16 cellular contexts compared by ENCODE assay signal in the genomic region with DNA sequence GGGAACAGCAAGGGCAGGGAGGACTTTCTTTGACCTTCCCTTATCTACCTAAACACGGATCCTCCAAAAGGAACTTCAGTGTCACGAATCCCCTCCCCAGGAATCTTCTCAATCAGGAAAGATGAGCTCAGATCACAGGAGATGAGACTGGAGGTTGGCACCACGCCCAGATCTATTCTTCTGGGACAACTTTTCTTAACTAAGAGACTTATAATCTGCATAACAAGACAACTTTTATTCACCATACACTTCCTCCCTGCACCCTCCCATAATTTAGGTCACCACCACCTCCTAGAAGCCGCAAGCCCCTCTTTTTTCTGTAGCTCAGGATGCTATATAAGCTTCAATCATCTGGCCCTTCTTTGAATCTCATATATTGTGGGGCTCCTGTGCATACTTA.
"Had no signal": no experiment of that assay in that cellular context is flagged by ENCODE, and none has a peak within 500 bp of the region (broad histone marks: within the 10 kb centered on the region; RNA-seq: fewer than 3 reads in every experiment).

No MANE protein-coding gene starts in this region.

- DNase-seq: activated CD8-positive, alpha-beta memory T cell treated with anti-CD3 and anti-CD28 coated beads, Interleukin-2, amount 50 U/mL, for 48 hours; activated CD8-positive, alpha-beta T cell treated with anti-CD3 and anti-CD28 coated beads, Interleukin-2, amount 10 ng/mL, durations not matched to agents 7 days and 5 days; activated naive CD4-positive, alpha-beta T cell treated with anti-CD3 and anti-CD28 coated beads, Interleukin-2, amount 10 ng/mL, durations not matched to agents 7 days and 5 days; caudate nucleus; erythroblast; heart left ventricle; mammary epithelial cell; psoas muscle; stimulated activated CD4-positive, alpha-beta T cell treated with anti-CD3 and anti-CD28 coated beads, Interleukin-2, amount 100 ng/mL, for 24 hours; stimulated activated naive CD4-positive, alpha-beta T cell treated with Interleukin-2 at 50 U/mL for 16 hours; SW 1271; upper lobe of left lung had no signal

- H3K4me3 Mint-ChIP-seq: activated CD8-positive, alpha-beta T cell treated with anti-CD3 and anti-CD28 coated beads, Interleukin-2, amount 10 ng/mL, durations not matched to agents 7 days and 5 days; activated naive CD4-positive, alpha-beta T cell treated with anti-CD3 and anti-CD28 coated beads, Interleukin-2, amount 10 ng/mL, durations not matched to agents 7 days and 5 days; activated T-helper 1 cell treated with anti-CD3 and anti-CD28 coated beads, Interleukin-12 subunit alpha, Interleukin-12 subunit beta, Interleukin-2, Interleukin-4 antibody, amounts not matched to agents 30 ng/mL and 10 ng/mL and 1 ng/mL, durations not matched to agents 14 hours and 24 hours and 36 hours; natural killer cell treated with Interleukin-12 subunit alpha and Interleukin-12 subunit beta and Interleukin-15 and Interleukin-18, amount 100 ng/mL, for 72 hours had no signal

- H3K27ac ChIP-seq: coronary artery, heart left ventricle, psoas muscle, right lobe of liver, upper lobe of left lung had no signal

- H3K36me3 Mint-ChIP-seq: activated naive CD4-positive, alpha-beta T cell treated with anti-CD3 and anti-CD28 coated beads, Interleukin-2, amount 10 ng/mL, durations not matched to agents 7 days and 5 days; natural killer cell treated with Interleukin-12 subunit alpha and Interleukin-12 subunit beta and Interleukin-15 and Interleukin-18, amount 100 ng/mL, for 72 hours had no signal

- H3K4me1 Mint-ChIP-seq: activated naive CD4-positive, alpha-beta T cell treated with anti-CD3 and anti-CD28 coated beads, Interleukin-2, amount 10 ng/mL, durations not matched to agents 7 days and 5 days had no signal

- H3K27me3 Mint-ChIP-seq: activated naive CD4-positive, alpha-beta T cell treated with anti-CD3 and anti-CD28 coated beads, Interleukin-2, amount 10 ng/mL, durations not matched to agents 7 days and 5 days; natural killer cell treated with Interleukin-12 subunit alpha and Interleukin-12 subunit beta and Interleukin-15 and Interleukin-18, amount 100 ng/mL, for 72 hours had no signal

- H3K4me3 ChIP-seq: coronary artery, heart left ventricle, psoas muscle, right lobe of liver, upper lobe of left lung had no signal

- H3K27ac Mint-ChIP-seq: activated CD8-positive, alpha-beta T cell treated with anti-CD3 and anti-CD28 coated beads, Interleukin-2, amount 10 ng/mL, durations not matched to agents 7 days and 5 days; activated naive CD4-positive, alpha-beta T cell treated with anti-CD3 and anti-CD28 coated beads, Interleukin-2, amount 10 ng/mL, durations not matched to agents 7 days and 5 days; activated T-helper 1 cell treated with anti-CD3 and anti-CD28 coated beads, Interleukin-12 subunit alpha, Interleukin-12 subunit beta, Interleukin-2, Interleukin-4 antibody, amounts not matched to agents 30 ng/mL and 10 ng/mL and 1 ng/mL, durations not matched to agents 14 hours and 24 hours and 36 hours; natural killer cell treated with Interleukin-12 subunit alpha and Interleukin-12 subunit beta and Interleukin-15 and Interleukin-18, amount 100 ng/mL, for 72 hours had no signal

- ATAC-seq: activated CD8-positive, alpha-beta T cell treated with anti-CD3 and anti-CD28 coated beads, Interleukin-2, amount 10 ng/mL, durations not matched to agents 7 days and 5 days; heart left ventricle; natural killer cell treated with Interleukin-12 subunit alpha and Interleukin-12 subunit beta and Interleukin-15 and Interleukin-18, amount 100 ng/mL, for 72 hours had no signal

- H3K9me3 Mint-ChIP-seq: activated naive CD4-positive, alpha-beta T cell treated with anti-CD3 and anti-CD28 coated beads, Interleukin-2, amount 10 ng/mL, durations not matched to agents 7 days and 5 days; activated T-helper 1 cell treated with anti-CD3 and anti-CD28 coated beads, Interleukin-12 subunit alpha, Interleukin-12 subunit beta, Interleukin-2, Interleukin-4 antibody, amounts not matched to agents 30 ng/mL and 10 ng/mL and 1 ng/mL, durations not matched to agents 14 hours and 24 hours and 36 hours; natural killer cell treated with Interleukin-12 subunit alpha and Interleukin-12 subunit beta and Interleukin-15 and Interleukin-18, amount 100 ng/mL, for 72 hours had no signal
